Comparison of ENCODE assay signal across 1 cellular context in the genomic region with DNA sequence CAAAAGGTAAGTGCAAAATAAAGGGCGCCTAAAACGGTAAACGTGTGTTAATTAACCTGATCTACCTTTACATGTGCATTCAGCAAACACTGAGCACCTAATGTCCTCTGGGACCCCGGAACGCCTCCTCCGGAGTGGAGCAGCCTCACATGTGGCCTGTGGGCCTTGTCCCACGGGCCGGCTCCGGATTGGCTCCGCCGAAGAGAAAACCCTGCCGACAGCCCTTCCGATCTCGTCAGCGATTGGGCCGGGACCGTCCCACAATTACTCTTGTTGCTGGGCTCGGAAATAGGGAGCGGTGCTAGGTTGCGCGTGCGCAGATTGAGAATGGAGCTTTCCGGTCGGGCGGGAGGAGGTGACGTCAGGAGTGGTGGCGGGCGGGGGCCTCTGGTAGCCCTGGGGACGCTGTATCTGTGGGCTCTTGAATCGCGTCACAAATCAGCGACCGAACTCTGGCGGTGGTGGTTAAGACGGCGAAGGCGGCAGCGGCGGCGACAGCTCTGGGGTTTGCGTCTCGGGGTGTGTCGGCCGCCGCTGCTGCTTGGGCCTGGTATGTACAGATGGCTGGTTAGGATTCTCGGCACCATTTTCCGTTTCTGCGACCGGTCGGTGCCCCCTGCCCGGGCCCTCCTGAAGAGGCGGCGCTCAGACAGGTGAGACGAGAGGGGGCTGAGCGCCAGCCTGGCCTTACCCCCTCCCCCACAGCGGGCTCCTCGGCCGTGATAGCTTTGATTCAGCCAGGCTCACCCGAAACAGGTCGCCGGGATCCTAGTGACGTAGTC.
TF ChIP-seq lines count a peak whose summit lies in the region.

TSS of gene SENP2 (plus strand) at position 434 of the 782 bp plus-strand sequence. CDS start at position 553, 119 bp downstream.

TF ChIP-seq in K562, 482 proteins besides CTCF, POLR2A, EP300 and RAD21 (continued from another document and continues in another):
- TF ChIP-seq ZNF512 (tag; IDR thresholded peaks at IDR 0.05) (no peak), COPS2 (conservative IDR thresholded peaks at IDR 0.05) (no peak), ZNF586 (CRISPR knock-in tag; conservative IDR thresholded peaks at IDR 0.05) (no peak), TEAD2 (tag; IDR thresholded peaks at IDR 0.05) (no peak), DIDO1 (tag; IDR thresholded peaks at IDR 0.05; ENCODE audit: low read depth) (no peak), RBM22 (IDR thresholded peaks at IDR 0.05; ENCODE audit: low read depth, low read length, poor library complexity, severe bottlenecking) (no peak), BRD4 (IDR thresholded peaks at IDR 0.05) (no peak), DNMT1 (IDR thresholded peaks at IDR 0.05) (no peak), ZNF175 (CRISPR knock-in tag; IDR thresholded peaks at IDR 0.05; ENCODE audit: low read depth) (no peak), PTRF (tag; IDR thresholded peaks at IDR 0.05) (no peak), TRIM25 (IDR thresholded peaks at IDR 0.05; ENCODE audit: borderline replicate concordance) (no peak), ZNF134 (CRISPR knock-in tag; conservative IDR thresholded peaks at IDR 0.05) (peak; percentile 59), NFIX (CRISPR knock-in tag; IDR thresholded peaks at IDR 0.05; ENCODE audit: low read depth) (no peak), SMAD1 (IDR thresholded peaks at IDR 0.05; ENCODE audit: low read depth, low read length, partially characterized antibody) (peak; percentile 9), ERF (CRISPR knock-in tag; IDR thresholded peaks at IDR 0.05) (no peak), MECOM (CRISPR knock-in tag; IDR thresholded peaks at IDR 0.05) (no peak), CGGBP1 (CRISPR knock-in tag; IDR thresholded peaks at IDR 0.05) (no peak), ATF1 (CRISPR knock-in tag; IDR thresholded peaks at IDR 0.05) (peak; percentile 86), ATF1 (tag; IDR thresholded peaks at IDR 0.05) (peak; percentile 99), NUFIP1 (IDR thresholded peaks at IDR 0.05; ENCODE audit: partially characterized antibody) (no peak), ZFP36 (IDR thresholded peaks at IDR 0.05; ENCODE audit: low read depth, low read length, partially characterized antibody) (no peak), NFE2 (IDR thresholded peaks at IDR 0.05; ENCODE audit: low read depth) (no peak), RFX7 (CRISPR knock-in tag; IDR thresholded peaks at IDR 0.05) (no peak), MTA3 (IDR thresholded peaks at IDR 0.05; ENCODE audit: borderline replicate concordance) (peak; percentile 37; the same call in 1 of the 2 replicates), ZNF707 (CRISPR knock-in tag; conservative IDR thresholded peaks at IDR 0.05) (no peak), ZNF277 (CRISPR knock-in tag; IDR thresholded peaks at IDR 0.05; ENCODE audit: borderline replicate concordance) (no peak), ZNF445 (CRISPR knock-in tag; IDR thresholded peaks at IDR 0.05; ENCODE audit: low read depth) (no peak), TAF15 (IDR thresholded peaks at IDR 0.05; ENCODE audit: low read depth, low read length) (no peak), HDAC6 (IDR thresholded peaks at IDR 0.05; ENCODE audit: low read depth, low read length) (no peak), HOXB6 (CRISPR knock-in tag; IDR thresholded peaks at IDR 0.05; ENCODE audit: borderline replicate concordance) (no peak), MEF2A (IDR thresholded peaks at IDR 0.05; ENCODE audit: control insufficient read depth, low read depth, low read length) (no peak), CCAR2 (IDR thresholded peaks at IDR 0.05; ENCODE audit: low read depth, low read length) (no peak), EZH2 (IDR thresholded peaks at IDR 0.05; ENCODE audit: borderline replicate concordance, low read depth, low read length) (no peak), PHF20 (IDR thresholded peaks at IDR 0.05; ENCODE audit: partially characterized antibody) (peak; percentile 90)
- TF ChIP-seq, protein P1, sequence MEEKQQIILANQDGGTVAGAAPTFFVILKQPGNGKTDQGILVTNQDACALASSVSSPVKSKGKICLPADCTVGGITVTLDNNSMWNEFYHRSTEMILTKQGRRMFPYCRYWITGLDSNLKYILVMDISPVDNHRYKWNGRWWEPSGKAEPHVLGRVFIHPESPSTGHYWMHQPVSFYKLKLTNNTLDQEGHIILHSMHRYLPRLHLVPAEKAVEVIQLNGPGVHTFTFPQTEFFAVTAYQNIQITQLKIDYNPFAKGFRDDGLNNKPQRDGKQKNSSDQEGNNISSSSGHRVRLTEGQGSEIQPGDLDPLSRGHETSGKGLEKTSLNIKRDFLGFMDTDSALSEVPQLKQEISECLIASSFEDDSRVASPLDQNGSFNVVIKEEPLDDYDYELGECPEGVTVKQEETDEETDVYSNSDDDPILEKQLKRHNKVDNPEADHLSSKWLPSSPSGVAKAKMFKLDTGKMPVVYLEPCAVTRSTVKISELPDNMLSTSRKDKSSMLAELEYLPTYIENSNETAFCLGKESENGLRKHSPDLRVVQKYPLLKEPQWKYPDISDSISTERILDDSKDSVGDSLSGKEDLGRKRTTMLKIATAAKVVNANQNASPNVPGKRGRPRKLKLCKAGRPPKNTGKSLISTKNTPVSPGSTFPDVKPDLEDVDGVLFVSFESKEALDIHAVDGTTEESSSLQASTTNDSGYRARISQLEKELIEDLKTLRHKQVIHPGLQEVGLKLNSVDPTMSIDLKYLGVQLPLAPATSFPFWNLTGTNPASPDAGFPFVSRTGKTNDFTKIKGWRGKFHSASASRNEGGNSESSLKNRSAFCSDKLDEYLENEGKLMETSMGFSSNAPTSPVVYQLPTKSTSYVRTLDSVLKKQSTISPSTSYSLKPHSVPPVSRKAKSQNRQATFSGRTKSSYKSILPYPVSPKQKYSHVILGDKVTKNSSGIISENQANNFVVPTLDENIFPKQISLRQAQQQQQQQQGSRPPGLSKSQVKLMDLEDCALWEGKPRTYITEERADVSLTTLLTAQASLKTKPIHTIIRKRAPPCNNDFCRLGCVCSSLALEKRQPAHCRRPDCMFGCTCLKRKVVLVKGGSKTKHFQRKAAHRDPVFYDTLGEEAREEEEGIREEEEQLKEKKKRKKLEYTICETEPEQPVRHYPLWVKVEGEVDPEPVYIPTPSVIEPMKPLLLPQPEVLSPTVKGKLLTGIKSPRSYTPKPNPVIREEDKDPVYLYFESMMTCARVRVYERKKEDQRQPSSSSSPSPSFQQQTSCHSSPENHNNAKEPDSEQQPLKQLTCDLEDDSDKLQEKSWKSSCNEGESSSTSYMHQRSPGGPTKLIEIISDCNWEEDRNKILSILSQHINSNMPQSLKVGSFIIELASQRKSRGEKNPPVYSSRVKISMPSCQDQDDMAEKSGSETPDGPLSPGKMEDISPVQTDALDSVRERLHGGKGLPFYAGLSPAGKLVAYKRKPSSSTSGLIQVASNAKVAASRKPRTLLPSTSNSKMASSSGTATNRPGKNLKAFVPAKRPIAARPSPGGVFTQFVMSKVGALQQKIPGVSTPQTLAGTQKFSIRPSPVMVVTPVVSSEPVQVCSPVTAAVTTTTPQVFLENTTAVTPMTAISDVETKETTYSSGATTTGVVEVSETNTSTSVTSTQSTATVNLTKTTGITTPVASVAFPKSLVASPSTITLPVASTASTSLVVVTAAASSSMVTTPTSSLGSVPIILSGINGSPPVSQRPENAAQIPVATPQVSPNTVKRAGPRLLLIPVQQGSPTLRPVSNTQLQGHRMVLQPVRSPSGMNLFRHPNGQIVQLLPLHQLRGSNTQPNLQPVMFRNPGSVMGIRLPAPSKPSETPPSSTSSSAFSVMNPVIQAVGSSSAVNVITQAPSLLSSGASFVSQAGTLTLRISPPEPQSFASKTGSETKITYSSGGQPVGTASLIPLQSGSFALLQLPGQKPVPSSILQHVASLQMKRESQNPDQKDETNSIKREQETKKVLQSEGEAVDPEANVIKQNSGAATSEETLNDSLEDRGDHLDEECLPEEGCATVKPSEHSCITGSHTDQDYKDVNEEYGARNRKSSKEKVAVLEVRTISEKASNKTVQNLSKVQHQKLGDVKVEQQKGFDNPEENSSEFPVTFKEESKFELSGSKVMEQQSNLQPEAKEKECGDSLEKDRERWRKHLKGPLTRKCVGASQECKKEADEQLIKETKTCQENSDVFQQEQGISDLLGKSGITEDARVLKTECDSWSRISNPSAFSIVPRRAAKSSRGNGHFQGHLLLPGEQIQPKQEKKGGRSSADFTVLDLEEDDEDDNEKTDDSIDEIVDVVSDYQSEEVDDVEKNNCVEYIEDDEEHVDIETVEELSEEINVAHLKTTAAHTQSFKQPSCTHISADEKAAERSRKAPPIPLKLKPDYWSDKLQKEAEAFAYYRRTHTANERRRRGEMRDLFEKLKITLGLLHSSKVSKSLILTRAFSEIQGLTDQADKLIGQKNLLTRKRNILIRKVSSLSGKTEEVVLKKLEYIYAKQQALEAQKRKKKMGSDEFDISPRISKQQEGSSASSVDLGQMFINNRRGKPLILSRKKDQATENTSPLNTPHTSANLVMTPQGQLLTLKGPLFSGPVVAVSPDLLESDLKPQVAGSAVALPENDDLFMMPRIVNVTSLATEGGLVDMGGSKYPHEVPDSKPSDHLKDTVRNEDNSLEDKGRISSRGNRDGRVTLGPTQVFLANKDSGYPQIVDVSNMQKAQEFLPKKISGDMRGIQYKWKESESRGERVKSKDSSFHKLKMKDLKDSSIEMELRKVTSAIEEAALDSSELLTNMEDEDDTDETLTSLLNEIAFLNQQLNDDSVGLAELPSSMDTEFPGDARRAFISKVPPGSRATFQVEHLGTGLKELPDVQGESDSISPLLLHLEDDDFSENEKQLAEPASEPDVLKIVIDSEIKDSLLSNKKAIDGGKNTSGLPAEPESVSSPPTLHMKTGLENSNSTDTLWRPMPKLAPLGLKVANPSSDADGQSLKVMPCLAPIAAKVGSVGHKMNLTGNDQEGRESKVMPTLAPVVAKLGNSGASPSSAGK (IDR thresholded peaks at IDR 0.05): peak; percentile 82
- TF ChIP-seq, protein P2, sequence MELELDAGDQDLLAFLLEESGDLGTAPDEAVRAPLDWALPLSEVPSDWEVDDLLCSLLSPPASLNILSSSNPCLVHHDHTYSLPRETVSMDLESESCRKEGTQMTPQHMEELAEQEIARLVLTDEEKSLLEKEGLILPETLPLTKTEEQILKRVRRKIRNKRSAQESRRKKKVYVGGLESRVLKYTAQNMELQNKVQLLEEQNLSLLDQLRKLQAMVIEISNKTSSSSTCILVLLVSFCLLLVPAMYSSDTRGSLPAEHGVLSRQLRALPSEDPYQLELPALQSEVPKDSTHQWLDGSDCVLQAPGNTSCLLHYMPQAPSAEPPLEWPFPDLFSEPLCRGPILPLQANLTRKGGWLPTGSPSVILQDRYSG (tag; conservative IDR thresholded peaks at IDR 0.05; ENCODE audit: low read depth): no peak
- TF ChIP-seq, protein P3, sequence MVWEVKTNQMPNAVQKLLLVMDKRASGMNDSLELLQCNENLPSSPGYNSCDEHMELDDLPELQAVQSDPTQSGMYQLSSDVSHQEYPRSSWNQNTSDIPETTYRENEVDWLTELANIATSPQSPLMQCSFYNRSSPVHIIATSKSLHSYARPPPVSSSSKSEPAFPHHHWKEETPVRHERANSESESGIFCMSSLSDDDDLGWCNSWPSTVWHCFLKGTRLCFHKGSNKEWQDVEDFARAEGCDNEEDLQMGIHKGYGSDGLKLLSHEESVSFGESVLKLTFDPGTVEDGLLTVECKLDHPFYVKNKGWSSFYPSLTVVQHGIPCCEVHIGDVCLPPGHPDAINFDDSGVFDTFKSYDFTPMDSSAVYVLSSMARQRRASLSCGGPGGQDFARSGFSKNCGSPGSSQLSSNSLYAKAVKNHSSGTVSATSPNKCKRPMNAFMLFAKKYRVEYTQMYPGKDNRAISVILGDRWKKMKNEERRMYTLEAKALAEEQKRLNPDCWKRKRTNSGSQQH (CRISPR knock-in tag; IDR thresholded peaks at IDR 0.05): no peak
